In the genomic region with DNA sequence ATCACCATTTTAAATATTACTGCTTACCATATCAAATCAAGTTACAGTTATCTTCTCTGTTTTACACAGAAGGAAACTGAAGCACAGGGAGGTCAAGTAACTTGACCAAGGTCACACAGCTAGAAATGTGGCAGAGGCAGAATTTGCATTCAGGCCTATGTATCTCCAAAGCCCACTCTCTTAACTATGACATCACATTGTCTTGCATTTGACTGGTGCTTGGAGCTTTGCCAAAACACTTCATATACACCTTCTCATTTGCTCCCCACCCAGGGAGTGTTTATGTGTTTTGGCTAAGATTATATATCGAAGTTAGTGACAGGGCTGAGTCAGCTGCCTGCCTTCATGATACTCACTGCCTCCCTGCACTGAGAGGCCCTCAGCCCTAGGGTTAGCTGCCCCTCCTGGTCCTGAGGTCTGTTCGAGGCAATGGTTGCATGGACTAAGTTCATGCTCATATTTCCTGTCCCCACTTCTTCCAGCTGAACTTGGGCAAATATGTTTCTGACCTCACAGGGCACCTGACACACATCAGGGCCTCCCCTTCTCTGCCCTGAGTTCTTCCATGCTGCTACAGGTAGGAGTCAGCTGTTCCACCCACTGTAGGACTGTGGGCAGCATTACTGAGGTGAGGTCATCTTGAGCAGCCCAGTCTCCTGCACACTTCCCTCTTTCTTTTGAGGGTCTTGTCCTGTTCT, we compare ENCODE assay signal across 10 cellular contexts. TPM values are rescaled to one million over a fixed set of nuclear protein-coding genes. Genes with fewer than 3 reads are reported as not detected.
DNase-seq lines count a peak whose midpoint lies in the region; TF ChIP-seq lines count a peak whose summit lies in the region.
"Had no signal": no experiment of that assay in that cellular context is flagged by ENCODE, and none has a peak within 500 bp of the region (broad histone marks: within the 10 kb centered on the region; RNA-seq: fewer than 3 reads in every experiment).

No MANE protein-coding gene starts in this region.

- H4K8ac ChIP-seq in trophoblast cell (ENCODE audit: low read depth, low read length), result peak overlapping the region; percentile 9

- H3K14ac ChIP-seq in trophoblast cell (ENCODE audit: low read length), result peak overlapping the region; percentile 9

- no CpG with 5 or more reads among the region's 2 CpGs for WGBS in trophoblast cell (ENCODE audit: extremely low coverage, insufficient coverage, insufficient read length)

- peak overlapping the region; percentile 96 for H3K27ac ChIP-seq in OCI-LY3 (ENCODE audit: low read length)
- peak overlapping the region; percentile 78 for H3K27ac ChIP-seq in trophoblast cell (ENCODE audit: low read depth, low read length)
- H3K27ac ChIP-seq: 22Rv1 had no signal

- no peak for TF ChIP-seq CTCF in OCI-LY3 (IDR thresholded peaks at IDR 0.05; ENCODE audit: low read depth, low read length)
- TF ChIP-seq CTCF in choroid plexus epithelial cell (conservative IDR thresholded peaks at IDR 0.05; ENCODE audit: low read depth, low read length), result no peak

- H2AFZ ChIP-seq in OCI-LY3 (ENCODE audit: low read depth, low read length), result no peak overlapping the region
- no peak overlapping the region for H2AFZ ChIP-seq in trophoblast cell (ENCODE audit: insufficient read depth, low read length, poor library complexity)

- H3K9me3 ChIP-seq in OCI-LY3 (ENCODE audit: insufficient read depth, low read length) (no peaks in the 10 kb centered on the region), trophoblast cell (ENCODE audit: insufficient read depth, low read depth, low read length) (no peaks in the 10 kb centered on the region)

- H4K20me1 ChIP-seq in OCI-LY3 (ENCODE audit: insufficient read depth, low read length), result no peaks in the 10 kb centered on the region

- no peak overlapping the region for H4K12ac ChIP-seq in trophoblast cell (ENCODE audit: low read depth, low read length)

- H3K23ac ChIP-seq in trophoblast cell (ENCODE audit: low read length), result no peak overlapping the region

- no peaks in the 10 kb centered on the region for H3K27me3 ChIP-seq in OCI-LY3 (ENCODE audit: low read depth, low read length)
- H3K27me3 ChIP-seq in trophoblast cell (ENCODE audit: insufficient read depth, low read length), result no peaks in the 10 kb centered on the region

- peak overlapping the region; percentile 22 for H3K18ac ChIP-seq in trophoblast cell (ENCODE audit: low read length)

- peaks cover 67% of the 10 kb centered on the region for H3K79me1 ChIP-seq in trophoblast cell (ENCODE audit: low read length)

- peak overlapping the region; percentile 12 for H3K4ac ChIP-seq in trophoblast cell (ENCODE audit: low read depth, low read length)

- H3K36me3 ChIP-seq in OCI-LY3 (replicated peaks; ENCODE audit: low read depth, low read length) (peaks cover 13% of the 10 kb centered on the region), trophoblast cell (ENCODE audit: control insufficient read depth in 1 of 2, insufficient read depth in 2 of 2, low read length in 2 of 2) (peaks cover 9 to 13% of the 10 kb centered on the region in 2 experiments)

- H3K4me1 ChIP-seq in OCI-LY3 (ENCODE audit: low read length) (peaks cover 64% of the 10 kb centered on the region), trophoblast cell (ENCODE audit: control insufficient read depth in 1 of 2, insufficient read depth in 2 of 2, low read length in 2 of 2) (peaks cover 40 to 41% of the 10 kb centered on the region in 2 experiments)

- H3K79me2 ChIP-seq in OCI-LY3 (ENCODE audit: low read length), result peaks cover 46% of the 10 kb centered on the region
- H3K79me2 ChIP-seq in trophoblast cell (ENCODE audit: control insufficient read depth, insufficient read depth, low read length, poor library complexity), result peaks cover 25% of the 10 kb centered on the region

- H3K4me2 ChIP-seq in OCI-LY3 (ENCODE audit: low read length), result peak overlapping the region; percentile 91
- peak overlapping the region; percentile 19 for H3K4me2 ChIP-seq in trophoblast cell (ENCODE audit: low read length)

- peak overlapping the region; percentile 24 for H2AK5ac ChIP-seq in trophoblast cell (ENCODE audit: low read length)

- H3K4me3 ChIP-seq in OCI-LY3 (ENCODE audit: low read length), result peak overlapping the region; percentile 57
- H3K4me3 ChIP-seq in choroid plexus epithelial cell (ENCODE audit: low read depth, low read length), result no peak overlapping the region
- H3K4me3 ChIP-seq in trophoblast cell (ENCODE audit: low read depth, low read length), result no peak overlapping the region

- H2BK120ac ChIP-seq in trophoblast cell (ENCODE audit: insufficient read depth, low read length, poor library complexity), result peak overlapping the region; percentile 89

- H4K91ac ChIP-seq in trophoblast cell (ENCODE audit: low read depth, low read length), result peak overlapping the region; percentile 93

- peak overlapping the region; percentile 96 for H3K9ac ChIP-seq in OCI-LY3 (ENCODE audit: low read length)
- no peak overlapping the region for H3K9ac ChIP-seq in trophoblast cell (ENCODE audit: low read length)

- peak; percentile 6 for DNase-seq in DMS 273 (lab: John Stamatoyannopoulos, UW; ENCODE audit: unreplicated experiment)
- DNase-seq in DMS 273 treated with DMSO at 0.1 percent for 48 hours (lab: John Stamatoyannopoulos, UW), result no peak
- peak; percentile 52 for DNase-seq in choroid plexus epithelial cell (ENCODE audit: low read depth)
- DNase-seq in trophoblast cell, result peak; percentile 55 to 70
- DNase-seq in NOMO-1 treated with dmso at 0.1 percent for 144 hours (lab: John Stamatoyannopoulos, UW; ENCODE audit: unreplicated experiment), result no peak
- no peak for DNase-seq in central memory CD4-positive, alpha-beta T cell
- DNase-seq in NCI-H446 (lab: John Stamatoyannopoulos, UW), result no peak
- DNase-seq: cerebellar nuclear complex had no signal

- peak overlapping the region; percentile 14 for H2BK12ac ChIP-seq in trophoblast cell (ENCODE audit: low read length)

- peak overlapping the region; percentile 32 for H2BK5ac ChIP-seq in trophoblast cell (ENCODE audit: low read depth, low read length, poor library complexity)

RNA-seq across cellular contexts. Expression of gene GALNT6, which starts 1.8 kb away (rescaled TPM):
- polyA plus RNA-seq in trophoblast cell (2013), result 65.5 and 68.0 TPM in 2 replicates

RNA-seq across cellular contexts. Expression of gene SLC4A8, which starts 35.2 kb away (rescaled TPM):
- polyA plus RNA-seq in trophoblast cell (2013), result 46.9 and 48.0 TPM in 2 replicates

RNA-seq across cellular contexts. Expression of gene CELA1, which starts 43.0 kb away (rescaled TPM):
- polyA plus RNA-seq in trophoblast cell (2013), result not detected in 2 replicates

Comparison
In these comparisons a context has a peak if more than half of its experiments do, and no peak if none do; other contexts are left out.
1. DNase-seq: peak in DMS 273 (single experiment), choroid plexus epithelial cell (single experiment) and trophoblast cell (2 of 2); none in DMS 273 treated with DMSO at 0.1 percent for 48 hours (single experiment), NOMO-1 treated with dmso at 0.1 percent for 144 hours (single experiment), central memory CD4-positive, alpha-beta T cell (single experiment) and NCI-H446 (0 of 2).